In the genomic region with DNA sequence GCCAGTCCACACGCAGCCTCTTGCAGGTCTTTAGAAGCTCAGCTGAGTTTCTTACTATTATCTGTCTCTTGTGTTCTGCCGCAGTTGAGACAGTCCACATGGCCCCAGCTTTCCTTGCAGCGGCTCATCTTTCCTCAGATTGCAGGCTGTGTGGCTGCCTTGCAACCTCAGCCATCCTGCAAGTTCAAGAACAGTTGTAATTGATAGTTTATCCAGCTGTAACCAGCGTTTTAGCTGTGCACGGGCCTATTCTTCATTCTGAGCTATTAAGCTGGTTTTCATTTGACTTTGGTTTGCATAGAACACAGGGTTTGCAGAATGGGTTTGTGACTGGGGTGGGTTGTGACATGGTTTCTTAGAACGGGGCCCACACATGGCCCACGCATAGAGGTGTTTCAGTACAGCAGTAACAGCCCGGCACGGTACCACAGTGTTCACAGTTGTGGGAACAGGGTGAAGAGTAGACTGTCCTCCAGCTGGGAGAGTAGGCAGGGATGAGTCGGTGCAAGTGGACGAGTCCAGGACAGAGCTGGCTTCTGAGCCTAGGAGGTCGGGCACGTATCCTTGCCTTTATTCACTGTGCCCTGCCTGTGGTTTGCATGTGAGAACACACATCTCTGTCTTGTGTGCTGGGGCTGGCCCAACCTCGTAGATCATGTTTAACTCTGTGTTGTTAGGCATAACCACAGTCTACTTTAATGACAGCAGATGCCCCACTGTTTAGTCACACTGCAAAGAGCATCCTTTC, we compare ENCODE assay signal across 12 cellular contexts.
DNase-seq lines count a peak whose midpoint lies in the region; ATAC-seq and TF ChIP-seq lines count a peak whose summit lies in the region.
"Had no signal": no experiment of that assay in that cellular context is flagged by ENCODE, and none has a peak within 500 bp of the region (broad histone marks: within the 10 kb centered on the region; RNA-seq: fewer than 3 reads in every experiment).

No MANE protein-coding gene starts in this region.

- H3K4me3 Mint-ChIP-seq in mesothelial cell of epicardium: no peak overlapping the region
- no peak overlapping the region for H3K4me3 Mint-ChIP-seq in T-helper 17 cell

- H3K36me3 ChIP-seq in HCT116 (ENCODE audit: control insufficient read depth in 1 of 2, insufficient read depth in 2 of 2, low read length in 2 of 2) (no peaks in the 10 kb centered on the region), brain microvascular endothelial cell (replicated peaks) (no peaks in the 10 kb centered on the region)
- H3K36me3 ChIP-seq: neutrophil, Peyer's patch had no signal

- no peak; the same call in 1 of the 2 replicates for ATAC-seq in HCT116
- no peak for ATAC-seq in GM18861 (IDR thresholded peaks at IDR 0.05; ENCODE audit: unreplicated experiment)
- no peak for ATAC-seq in T-helper 17 cell

- H3K27me3 Mint-ChIP-seq in mesothelial cell of epicardium (ENCODE audit: low read depth) (no peaks in the 10 kb centered on the region), T-helper 17 cell (no peaks in the 10 kb centered on the region)

- POLR2A ChIA-PET in AG04449 (lab: Yijun Ruan, JAX) (interaction anchor here (0.7 kb wide), 1 partner anchor 562 kb away, joined by 5 read pairs; no protein-coding TSS in a partner anchor), HCT116 (lab: Charles Lee) (interaction anchor here (1.0 kb wide), 1 partner anchor 538 kb away, joined by 3 read pairs; no protein-coding TSS in a partner anchor)

- H3K9me3 ChIP-seq in HCT116 (ENCODE audit: control insufficient read depth in 1 of 2, insufficient read depth in 1 of 2, low read depth in 1 of 2, low read length in 2 of 2) (no peaks in the 10 kb centered on the region), T-helper 17 cell (ENCODE audit: control insufficient read depth, low read length, poor library complexity, severe bottlenecking) (no peaks in the 10 kb centered on the region)
- H3K9me3 ChIP-seq: heart right ventricle, neutrophil, Peyer's patch had no signal

- intact Hi-C loops in HCT116 (cut with micrococcal nuclease): no loop called here

- peaks cover 5% of the 10 kb centered on the region for H4K20me1 ChIP-seq in HCT116 (ENCODE audit: insufficient read depth)

- H3K27ac ChIP-seq in HCT116 (ENCODE audit: low read depth, low read length) (no peak overlapping the region), brain microvascular endothelial cell (no peak overlapping the region)
- H3K27ac ChIP-seq: neutrophil, Peyer's patch had no signal

- peaks cover 22% of the 10 kb centered on the region for H3K4me1 Mint-ChIP-seq in mesothelial cell of epicardium
- H3K4me1 Mint-ChIP-seq in T-helper 17 cell: peaks cover 25% of the 10 kb centered on the region

- RAD21 ChIA-PET in HCT116 (lab: Charles Lee; ENCODE audit: low non-redundant PET in 1 of 2, low total read pairs in 2 of 2, uncharacterized antibody in 2 of 2, unreplicated experiment in 2 of 2): no interaction called here

- H3K9ac ChIP-seq in HCT116 (ENCODE audit: low read length): no peak overlapping the region

- no peak for TF ChIP-seq POLR2A in HCT116 (IDR thresholded peaks at IDR 0.05; ENCODE audit: borderline replicate concordance, extremely low read depth, insufficient read depth, insufficient read length)

- H3K27me3 ChIP-seq in HCT116 (ENCODE audit: insufficient read depth, low read length): no peaks in the 10 kb centered on the region
- no peaks in the 10 kb centered on the region for H3K27me3 ChIP-seq in brain microvascular endothelial cell (replicated peaks)
- H3K27me3 ChIP-seq: heart right ventricle, neutrophil, Peyer's patch had no signal

- peaks cover 10 to 27% of the 10 kb centered on the region in 2 experiments for H3K4me1 ChIP-seq in HCT116 (ENCODE audit: control insufficient read depth in 1 of 2, insufficient read depth in 2 of 2, low read length in 2 of 2)
- H3K4me1 ChIP-seq: Peyer's patch had no signal

- peak overlapping the region; percentile 75 for H3K27ac Mint-ChIP-seq in mesothelial cell of epicardium
- H3K27ac Mint-ChIP-seq in T-helper 17 cell: no peak overlapping the region

- H3K79me2 ChIP-seq in HCT116 (ENCODE audit: insufficient read depth, low read length): peaks cover 78% of the 10 kb centered on the region

- no peak for TF ChIP-seq CTCF in AG04449 (IDR thresholded peaks at IDR 0.05; ENCODE audit: insufficient read depth, low read length, missing control alignments)
- no peak for TF ChIP-seq CTCF in HCT116 (IDR thresholded peaks at IDR 0.05 in 2 of 3, conservative IDR thresholded peaks at IDR 0.05 in 1 of 3; ENCODE audit: borderline replicate concordance in 1 of 3, insufficient read depth in 1 of 3, low read depth in 2 of 3, low read length in 2 of 3)
- no peak for TF ChIP-seq CTCF in brain microvascular endothelial cell (IDR thresholded peaks at IDR 0.05; ENCODE audit: low read depth, low read length, missing control alignments)
- TF ChIP-seq CTCF in mesothelial cell of epicardium (IDR thresholded peaks at IDR 0.05; ENCODE audit: unreplicated experiment): no peak

- in situ Hi-C loops in brain microvascular endothelial cell (cut with HindIII; ENCODE audit: low pct_ligation_motif_present, low sequenced_read_pairs): no loop called here

- DNase-seq in AG04449 (ENCODE audit: low read depth, low spot score) (peak; percentile 34), HCT116 (ENCODE audit: low read depth, low spot score) (no peak), brain microvascular endothelial cell (peak; percentile 47), mesothelial cell of epicardium (ENCODE audit: low spot score in 2 of 2, unreplicated experiment in 2 of 2) (no peak), T-helper 17 cell (no peak)
- DNase-seq in activated CD4-positive, CD25-positive, alpha-beta regulatory T cell (lab: John Stamatoyannopoulos, UW): no peak
- no peak for DNase-seq in effector CD4-positive, alpha-beta T cell
- DNase-seq: heart right ventricle, MV-4-11, Peyer's patch had no signal

- H3K4me3 ChIP-seq in AG04449 (ENCODE audit: low read depth, low read length): no peak overlapping the region
- H3K4me3 ChIP-seq in HCT116 (replicated peaks in 1 of 2; ENCODE audit: low read depth in 1 of 2, low read length in 2 of 2): no peak overlapping the region
- H3K4me3 ChIP-seq in brain microvascular endothelial cell (ENCODE audit: low read depth, low read length): no peak overlapping the region
- H3K4me3 ChIP-seq: heart right ventricle, Peyer's patch had no signal

- TF ChIP-seq RAD21 in HCT116 (IDR thresholded peaks at IDR 0.05; ENCODE audit: low read depth): no peak

- H3K9me2 ChIP-seq in HCT116 (ENCODE audit: insufficient read depth): no peaks in the 10 kb centered on the region

- no peak overlapping the region for H2AFZ ChIP-seq in HCT116 (ENCODE audit: low read depth, low read length, poor library complexity, severe bottlenecking)

- H3K36me3 Mint-ChIP-seq in mesothelial cell of epicardium (peaks cover 15% of the 10 kb centered on the region), T-helper 17 cell (ENCODE audit: low read depth) (peaks cover 5% of the 10 kb centered on the region)

- CTCF ChIA-PET in AG04449 (lab: Yijun Ruan, JAX) (no interaction called here), HCT116 (lab: Charles Lee) (no interaction called here)

- no TSS peak for BruUV-seq in HCT116 (replicated peaks; lab: Mats Ljungman, UMichigan)

- H3K9me3 Mint-ChIP-seq in mesothelial cell of epicardium: no peaks in the 10 kb centered on the region

- peak overlapping the region; percentile 45; the same call in 1 of the 2 replicates for H3K4me2 ChIP-seq in HCT116 (ENCODE audit: low read length)

TF ChIP-seq in HCT116, 20 proteins besides CTCF, POLR2A, EP300 and RAD21:
- TF ChIP-seq EZH2phosphoT487 (IDR thresholded peaks at IDR 0.05; ENCODE audit: borderline replicate concordance) (no peak), SRF (IDR thresholded peaks at IDR 0.05; ENCODE audit: low read depth) (no peak), POLR2AphosphoS5 (IDR thresholded peaks at IDR 0.05; ENCODE audit: low read depth, low read length) (no peak)
- TF ChIP-seq, protein P1, sequence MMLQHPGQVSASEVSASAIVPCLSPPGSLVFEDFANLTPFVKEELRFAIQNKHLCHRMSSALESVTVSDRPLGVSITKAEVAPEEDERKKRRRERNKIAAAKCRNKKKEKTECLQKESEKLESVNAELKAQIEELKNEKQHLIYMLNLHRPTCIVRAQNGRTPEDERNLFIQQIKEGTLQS (IDR thresholded peaks at IDR 0.05): no peak

Comparison
In these comparisons a context has a peak if more than half of its experiments do, and no peak if none do; other contexts are left out.
1. DNase-seq: peak in AG04449 (single experiment) and brain microvascular endothelial cell (single experiment); none in HCT116 (single experiment), mesothelial cell of epicardium (0 of 2), activated CD4-positive, CD25-positive, alpha-beta regulatory T cell (0 of 4), effector CD4-positive, alpha-beta T cell (single experiment) and T-helper 17 cell (0 of 3).